ENCODE assay signal across 8 cellular contexts in genomic region chr2:28622101-28622499, GRCh38.
A peak's percentile ranks its signal among the peaks of the same experiment; 100 is the strongest.
DNase-seq lines count a peak whose midpoint lies in the region; TF ChIP-seq lines count a peak whose summit lies in the region.

No MANE protein-coding gene starts in this region.

- H3K4me3 Mint-ChIP-seq in activated CD4-positive, alpha-beta T cell treated with anti-CD3 and anti-CD28 coated beads, Interleukin-2, amount 10 ng/mL, durations not matched to agents 24 days and 14 days, result peak overlapping the region; percentile 65

- no peak overlapping the region for H3K14ac ChIP-seq in mesenchymal stem cell (ENCODE audit: low read length in 2 of 2)

- no peaks in the 10 kb centered on the region for H3K79me1 ChIP-seq in mesenchymal stem cell (replicated peaks; ENCODE audit: low read length, poor library complexity, severe bottlenecking)

- peak overlapping the region in 1 of 2 experiments; percentile 84 for H2BK12ac ChIP-seq in mesenchymal stem cell (ENCODE audit: low read length in 2 of 2)

- in situ Hi-C loops in brain microvascular endothelial cell (cut with HindIII; ENCODE audit: low pct_ligation_motif_present, low sequenced_read_pairs), result no loop called here

- H3K4ac ChIP-seq in mesenchymal stem cell (ENCODE audit: low read depth in 1 of 2, low read length in 2 of 2), result no peak overlapping the region

- H3K23ac ChIP-seq in mesenchymal stem cell (ENCODE audit: low read length in 2 of 2), result no peak overlapping the region

- H3K27ac ChIP-seq in brain microvascular endothelial cell (peak overlapping the region; percentile 80), mesenchymal stem cell (ENCODE audit: low read length, poor library complexity, severe bottlenecking) (peak overlapping the region; percentile 57), temporal lobe (ENCODE audit: low read depth, low read length) (peak overlapping the region; percentile 51)

- no peak overlapping the region for H4K91ac ChIP-seq in mesenchymal stem cell (ENCODE audit: low read length)

- CTCF ChIA-PET in HEK293T (lab: Yijun Ruan, JAX), result no interaction called here

- H2AK5ac ChIP-seq in mesenchymal stem cell (ENCODE audit: low read length, severe bottlenecking), result no peak overlapping the region

- no peak for DNase-seq in activated CD4-positive, alpha-beta T cell treated with anti-CD3 and anti-CD28 coated beads, Interleukin-2, amount 10 ng/mL, durations not matched to agents 24 days and 14 days
- no peak for DNase-seq in activated CD4-positive, alpha-beta T cell treated with anti-CD3 and anti-CD28 coated beads, Interleukin-2, amount 50 U/mL, for 1 hour
- DNase-seq in brain microvascular endothelial cell, result no peak
- no peak for DNase-seq in mesenchymal stem cell
- DNase-seq in HEK293T (ENCODE audit: extremely low spot score), result no peak
- DNase-seq in NCI-H1930 (lab: John Stamatoyannopoulos, UW), result no peak
- DNase-seq in T-helper 9 cell, result no peak

- H3K4me2 ChIP-seq in mesenchymal stem cell (ENCODE audit: low read length, poor library complexity, severe bottlenecking), result no peak overlapping the region

- H3K4me3 ChIP-seq in brain microvascular endothelial cell (ENCODE audit: low read depth, low read length) (no peak overlapping the region), mesenchymal stem cell (ENCODE audit: insufficient read depth in 1 of 2, low read depth in 1 of 2, low read length in 2 of 2) (peak overlapping the region in 1 of 2 experiments; percentile 31)

- H3K9me3 Mint-ChIP-seq in activated CD4-positive, alpha-beta T cell treated with anti-CD3 and anti-CD28 coated beads, Interleukin-2, amount 10 ng/mL, durations not matched to agents 24 days and 14 days, result peaks cover 4% of the 10 kb centered on the region

- H4K8ac ChIP-seq in mesenchymal stem cell (ENCODE audit: low read length), result no peak overlapping the region

- H3K4me1 Mint-ChIP-seq in activated CD4-positive, alpha-beta T cell treated with anti-CD3 and anti-CD28 coated beads, Interleukin-2, amount 10 ng/mL, durations not matched to agents 24 days and 14 days, result peaks cover 87% of the 10 kb centered on the region

- TF ChIP-seq CTCF in brain microvascular endothelial cell (IDR thresholded peaks at IDR 0.05; ENCODE audit: low read depth, low read length, missing control alignments), result no peak

- 85% methylated on average over 2 of the region's 2 CpGs for WGBS in mesenchymal stem cell

- H3K36me3 ChIP-seq in brain microvascular endothelial cell (replicated peaks) (no peaks in the 10 kb centered on the region), mesenchymal stem cell (ENCODE audit: control insufficient read depth in 1 of 2, insufficient read depth in 2 of 2, low read depth in 1 of 2, low read length in 2 of 2) (no peaks in the 10 kb centered on the region)

- intact Hi-C loops in activated CD4-positive, alpha-beta T cell treated with anti-CD3 and anti-CD28 coated beads, Interleukin-2, amount 10 ng/mL, durations not matched to agents 24 days and 14 days (cut with micrococcal nuclease), result no loop called here

- no peak overlapping the region for H2BK120ac ChIP-seq in mesenchymal stem cell (ENCODE audit: low read depth, low read length)

- no peak overlapping the region for H2AFZ ChIP-seq in mesenchymal stem cell (ENCODE audit: low read depth, low read length)

- H3K27ac Mint-ChIP-seq in activated CD4-positive, alpha-beta T cell treated with anti-CD3 and anti-CD28 coated beads, Interleukin-2, amount 10 ng/mL, durations not matched to agents 24 days and 14 days, result peak overlapping the region; percentile 97

- peaks cover 1% of the 10 kb centered on the region for H3K36me3 Mint-ChIP-seq in activated CD4-positive, alpha-beta T cell treated with anti-CD3 and anti-CD28 coated beads, Interleukin-2, amount 10 ng/mL, durations not matched to agents 24 days and 14 days (ENCODE audit: low read depth)

- H2BK15ac ChIP-seq in mesenchymal stem cell (ENCODE audit: low read depth, poor library complexity, severe bottlenecking), result no peak overlapping the region

- POLR2A ChIA-PET in HEK293T (lab: Yijun Ruan, JAX), result no interaction called here

- H3K9ac ChIP-seq in mesenchymal stem cell (ENCODE audit: low read length), result peak overlapping the region; percentile 84

- no peak overlapping the region for H2BK5ac ChIP-seq in mesenchymal stem cell (ENCODE audit: low read depth, low read length, poor library complexity, severe bottlenecking)

- no peaks in the 10 kb centered on the region for H3K9me3 ChIP-seq in mesenchymal stem cell (ENCODE audit: control insufficient read depth, low read length)

- H3K18ac ChIP-seq in mesenchymal stem cell (ENCODE audit: low read depth in 1 of 2, low read length in 2 of 2), result peak overlapping the region; percentile 76 to 86

- no peaks in the 10 kb centered on the region for H3K27me3 ChIP-seq in brain microvascular endothelial cell (replicated peaks)
- H3K27me3 ChIP-seq in mesenchymal stem cell (ENCODE audit: control insufficient read depth in 1 of 2, insufficient read depth in 1 of 2, low read length in 2 of 2), result no peaks in the 10 kb centered on the region

- H3K27me3 Mint-ChIP-seq in activated CD4-positive, alpha-beta T cell treated with anti-CD3 and anti-CD28 coated beads, Interleukin-2, amount 10 ng/mL, durations not matched to agents 24 days and 14 days, result no peaks in the 10 kb centered on the region

- H3K4me1 ChIP-seq in mesenchymal stem cell (ENCODE audit: control insufficient read depth, insufficient read depth, low read depth, low read length), result peaks cover 19% of the 10 kb centered on the region

TF ChIP-seq in HEK293T, 16 proteins besides CTCF, POLR2A, EP300 and RAD21:
- TF ChIP-seq FOXM1 (IDR thresholded peaks at IDR 0.05; ENCODE audit: borderline replicate concordance) (no peak), ARNT (IDR thresholded peaks at IDR 0.05) (no peak), LEF1 (IDR thresholded peaks at IDR 0.05; ENCODE audit: borderline replicate concordance) (no peak), SP1 (IDR thresholded peaks at IDR 0.05) (no peak), BHLHE40 (IDR thresholded peaks at IDR 0.05; ENCODE audit: borderline replicate concordance) (no peak)
